In genomic region chr10:112831826-112832225, GRCh38 we compare ENCODE assay signal across 25 cellular contexts.
DNase-seq lines count a peak whose midpoint lies in the region; ATAC-seq and TF ChIP-seq lines count a peak whose summit lies in the region.
"Had no signal": no experiment of that assay in that cellular context is flagged by ENCODE, and none has a peak within 500 bp of the region (broad histone marks: within the 10 kb centered on the region; RNA-seq: fewer than 3 reads in every experiment).

No MANE protein-coding gene starts in this region.

- TF ChIP-seq POLR2A in sigmoid colon (IDR thresholded peaks at IDR 0.05) = no peak

- H3K36me3 ChIP-seq in endodermal cell (ENCODE audit: control insufficient read depth, insufficient read depth, low read length) = no peaks in the 10 kb centered on the region
- H3K36me3 ChIP-seq in mesendoderm (ENCODE audit: control insufficient read depth, insufficient read depth, low read length) = no peaks in the 10 kb centered on the region
- no peaks in the 10 kb centered on the region for H3K36me3 ChIP-seq in sigmoid colon
- H3K36me3 ChIP-seq: BLaER1, SJSA1 had no signal

- no peak overlapping the region for H2BK120ac ChIP-seq in mesendoderm (ENCODE audit: low read depth, low read length)

- DNase-seq in activated T-cell treated with anti-CD3 and anti-CD28 coated beads, Interleukin-2, amount 50 U/mL, for 72 hours = no peak
- no peak for DNase-seq in activated T-cell treated with anti-CD3 and anti-CD28 coated beads, Interleukin-2, amount 50 U/mL, for 4 hours
- no peak for DNase-seq in endodermal cell
- no peak for DNase-seq in mesendoderm
- no peak for DNase-seq in sigmoid colon
- DNase-seq in right cardiac atrium = no peak
- DNase-seq: CD4-positive, alpha-beta memory T cell; DND-41; GOT3; HFFc6; NCI-H1092 treated with DMSO at 0.1 percent for 48 hours; NCI-H146; NCI-H2081; NCI-H2171; NCI-H345; NCI-H524; NCI-H82; OCI-M1 had no signal

- H4K8ac ChIP-seq in mesendoderm (ENCODE audit: low read depth, low read length) = no peak overlapping the region

- H3K27me3 ChIP-seq in endodermal cell (ENCODE audit: control insufficient read depth, insufficient read depth, low read length, poor library complexity, severe bottlenecking) = no peaks in the 10 kb centered on the region
- H3K27me3 ChIP-seq in mesendoderm (ENCODE audit: insufficient read depth, low read length, poor library complexity) = no peaks in the 10 kb centered on the region
- H3K27me3 ChIP-seq in sigmoid colon = no peaks in the 10 kb centered on the region
- no peaks in the 10 kb centered on the region for H3K27me3 ChIP-seq in right cardiac atrium (ENCODE audit: control insufficient read depth, insufficient read depth)
- H3K27me3 ChIP-seq: BLaER1, SJSA1 had no signal

- no peak overlapping the region for H3K4me3 ChIP-seq in endodermal cell (ENCODE audit: low read length)
- H3K4me3 ChIP-seq in mesendoderm (ENCODE audit: low read length) = no peak overlapping the region
- no peak overlapping the region for H3K4me3 ChIP-seq in sigmoid colon
- no peak overlapping the region for H3K4me3 ChIP-seq in right cardiac atrium (ENCODE audit: low read length)
- H3K4me3 ChIP-seq: BLaER1, GM12878, SJSA1 had no signal

- H2BK5ac ChIP-seq in mesendoderm (ENCODE audit: low read length) = peak overlapping the region; percentile 17

- TF ChIP-seq EP300 in sigmoid colon (IDR thresholded peaks at IDR 0.05) = no peak

- H3K27ac ChIP-seq in endodermal cell (ENCODE audit: low read depth, low read length) (no peak overlapping the region), mesendoderm (ENCODE audit: low read depth, low read length) (no peak overlapping the region), sigmoid colon (no peak overlapping the region), right cardiac atrium (ENCODE audit: low read length) (no peak overlapping the region)
- H3K27ac ChIP-seq: 22Rv1, BLaER1, KMS-11, SJSA1 had no signal

- no peaks in the 10 kb centered on the region for H3K9me3 Mint-ChIP-seq in activated T-cell treated with anti-CD3 and anti-CD28 coated beads, Interleukin-2, amount 50 U/mL, for 72 hours
- no peaks in the 10 kb centered on the region for H3K9me3 Mint-ChIP-seq in activated T-cell treated with anti-CD3 and anti-CD28 coated beads, Interleukin-2, amount 50 U/mL, for 4 hours
- H3K9me3 Mint-ChIP-seq in endodermal cell = peaks cover 11% of the 10 kb centered on the region
- H3K9me3 Mint-ChIP-seq: HFFc6 had no signal

- H3K4me1 ChIP-seq in endodermal cell (ENCODE audit: control insufficient read depth, insufficient read depth, low read length) (peaks cover 4% of the 10 kb centered on the region), mesendoderm (ENCODE audit: control insufficient read depth, low read depth, low read length) (peaks cover 4% of the 10 kb centered on the region), sigmoid colon (peaks cover 0 to 6% (median 0%) of the 10 kb centered on the region in 4 donors), right cardiac atrium (ENCODE audit: control insufficient read depth, insufficient read depth, low read length) (no peaks in the 10 kb centered on the region)

- intact Hi-C loops in sigmoid colon (cut with DNase I) (no loop called here), right cardiac atrium (cut with DNase I) (no loop called here)

- peak overlapping the region; percentile 12 for H3K56ac ChIP-seq in mesendoderm (ENCODE audit: low read length)

- no peak overlapping the region for H4K5ac ChIP-seq in mesendoderm (ENCODE audit: low read length)

- H3K18ac ChIP-seq in mesendoderm (ENCODE audit: low read length) = no peak overlapping the region

- H3K9ac ChIP-seq in endodermal cell (ENCODE audit: extremely low read depth, low read length, poor library complexity, severe bottlenecking) (no peak overlapping the region), mesendoderm (ENCODE audit: low read length) (no peak overlapping the region)
- H3K9ac ChIP-seq: BLaER1, KMS-11 had no signal

- no peak overlapping the region for H3K4me3 Mint-ChIP-seq in activated T-cell treated with anti-CD3 and anti-CD28 coated beads, Interleukin-2, amount 50 U/mL, for 72 hours
- H3K4me3 Mint-ChIP-seq in activated T-cell treated with anti-CD3 and anti-CD28 coated beads, Interleukin-2, amount 50 U/mL, for 4 hours = no peak overlapping the region
- H3K4me3 Mint-ChIP-seq in endodermal cell = peak overlapping the region; percentile 22
- H3K4me3 Mint-ChIP-seq: CD4-positive, alpha-beta memory T cell; HFFc6 had no signal

- H3K4me2 ChIP-seq in mesendoderm (ENCODE audit: low read length) = no peak overlapping the region
- H3K4me2 ChIP-seq: BLaER1, KMS-11 had no signal

- no peaks in the 10 kb centered on the region for H3K79me2 ChIP-seq in mesendoderm (ENCODE audit: control insufficient read depth, insufficient read depth, low read length)

- TF ChIP-seq CTCF in endodermal cell (conservative IDR thresholded peaks at IDR 0.05) = no peak
- TF ChIP-seq CTCF in sigmoid colon (IDR thresholded peaks at IDR 0.05) = no peak

- no peak overlapping the region for H2AK5ac ChIP-seq in mesendoderm (ENCODE audit: low read length)

- no peak for ATAC-seq in activated T-cell treated with anti-CD3 and anti-CD28 coated beads, Interleukin-2, amount 50 U/mL, for 72 hours (replicated peaks in 1 of 2)
- no peak for ATAC-seq in activated T-cell treated with anti-CD3 and anti-CD28 coated beads, Interleukin-2, amount 50 U/mL, for 4 hours
- no peak for ATAC-seq in GM18909 (IDR thresholded peaks at IDR 0.05; ENCODE audit: poor library complexity, unreplicated experiment)
- no peak for ATAC-seq in right cardiac atrium
- ATAC-seq in GM18502 (IDR thresholded peaks at IDR 0.05; ENCODE audit: poor library complexity, unreplicated experiment) = no peak
- ATAC-seq: GM12878 had no signal

- peaks cover 10% of the 10 kb centered on the region for H3K9me3 ChIP-seq in endodermal cell (ENCODE audit: control insufficient read depth, low read length)
- no peaks in the 10 kb centered on the region for H3K9me3 ChIP-seq in sigmoid colon
- H3K9me3 ChIP-seq in right cardiac atrium (ENCODE audit: control insufficient read depth, low read length) = no peaks in the 10 kb centered on the region
- H3K9me3 ChIP-seq: BLaER1, SJSA1 had no signal

- H3K27ac Mint-ChIP-seq in activated T-cell treated with anti-CD3 and anti-CD28 coated beads, Interleukin-2, amount 50 U/mL, for 72 hours = peak overlapping the region; percentile 54
- H3K27ac Mint-ChIP-seq in endodermal cell = peak overlapping the region; percentile 87
- H3K27ac Mint-ChIP-seq: HFFc6 had no signal

- H2BK15ac ChIP-seq in mesendoderm (replicated peaks; ENCODE audit: low read depth) = no peak overlapping the region

- H3K79me1 ChIP-seq in mesendoderm (ENCODE audit: low read length) = no peaks in the 10 kb centered on the region

- H3K4me1 Mint-ChIP-seq in activated T-cell treated with anti-CD3 and anti-CD28 coated beads, Interleukin-2, amount 50 U/mL, for 72 hours (ENCODE audit: low read depth) = no peaks in the 10 kb centered on the region
- no peaks in the 10 kb centered on the region for H3K4me1 Mint-ChIP-seq in activated T-cell treated with anti-CD3 and anti-CD28 coated beads, Interleukin-2, amount 50 U/mL, for 4 hours (ENCODE audit: low read depth)
- peaks cover 40% of the 10 kb centered on the region for H3K4me1 Mint-ChIP-seq in endodermal cell
- H3K4me1 Mint-ChIP-seq: CD4-positive, alpha-beta memory T cell had no signal

- no peaks in the 10 kb centered on the region for H3K36me3 Mint-ChIP-seq in activated T-cell treated with anti-CD3 and anti-CD28 coated beads, Interleukin-2, amount 50 U/mL, for 72 hours (ENCODE audit: insufficient read depth in 2 of 2)
- peaks cover 6% of the 10 kb centered on the region for H3K36me3 Mint-ChIP-seq in activated T-cell treated with anti-CD3 and anti-CD28 coated beads, Interleukin-2, amount 50 U/mL, for 4 hours (ENCODE audit: insufficient read depth)
- peaks cover 7% of the 10 kb centered on the region for H3K36me3 Mint-ChIP-seq in endodermal cell (ENCODE audit: low read depth)

- H3K4ac ChIP-seq in mesendoderm (ENCODE audit: low read depth, low read length) = no peak overlapping the region

- H3K23ac ChIP-seq in mesendoderm (ENCODE audit: low read length) = no peak overlapping the region

- no peaks in the 10 kb centered on the region for H3K27me3 Mint-ChIP-seq in activated T-cell treated with anti-CD3 and anti-CD28 coated beads, Interleukin-2, amount 50 U/mL, for 72 hours (ENCODE audit: low read depth)
- no peaks in the 10 kb centered on the region for H3K27me3 Mint-ChIP-seq in activated T-cell treated with anti-CD3 and anti-CD28 coated beads, Interleukin-2, amount 50 U/mL, for 4 hours (ENCODE audit: low read depth)
- peaks cover 9% of the 10 kb centered on the region for H3K27me3 Mint-ChIP-seq in endodermal cell (ENCODE audit: insufficient read depth)
- H3K27me3 Mint-ChIP-seq: CD4-positive, alpha-beta memory T cell had no signal

- WGBS in endodermal cell (ENCODE audit: insufficient coverage in 1 of 2, insufficient read length in 1 of 2), 2 experiments = 85 to 91% methylated on average over 14 of the region's 14 CpGs
- WGBS in mesendoderm (ENCODE audit: extremely low coverage, insufficient coverage, low lambda C conversion rate) = no CpG with 5 or more reads among the region's 14 CpGs
- 93 to 97% methylated on average over 14 of the region's 14 CpGs for WGBS in sigmoid colon, 2 donors
- 95% methylated on average over 14 of the region's 14 CpGs for WGBS in right cardiac atrium
